ENCODE assay signal across 22 cellular contexts in the genomic region with DNA sequence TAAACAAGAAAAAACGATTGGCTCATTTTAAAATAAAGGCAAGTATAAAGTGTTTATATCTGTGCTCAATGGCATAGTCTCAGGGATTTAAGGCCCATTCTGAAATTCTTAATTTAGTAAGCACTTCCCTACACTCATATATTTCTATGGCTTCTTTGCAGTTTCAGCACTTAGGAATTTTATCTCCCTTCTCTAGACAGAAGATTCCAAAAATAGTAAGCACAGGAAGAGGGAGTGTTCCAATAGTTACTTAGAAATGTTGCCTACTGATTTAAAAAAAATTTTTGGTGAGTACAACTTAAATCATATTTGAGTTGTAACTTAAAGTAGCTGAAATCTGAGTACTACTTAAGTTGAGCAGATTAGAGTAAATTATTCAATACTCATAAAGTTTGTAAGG. TPM values are rescaled to one million over a fixed set of nuclear protein-coding genes. Genes with fewer than 3 reads are reported as not detected.
DNase-seq lines count a peak whose midpoint lies in the region; ATAC-seq and TF ChIP-seq lines count a peak whose summit lies in the region.
"Had no signal": no experiment of that assay in that cellular context is flagged by ENCODE, and none has a peak within 500 bp of the region (broad histone marks: within the 10 kb centered on the region; RNA-seq: fewer than 3 reads in every experiment).

No MANE protein-coding gene starts in this region.

- no peaks in the 10 kb centered on the region for H3K27me3 ChIP-seq in GM23248 (replicated peaks; ENCODE audit: insufficient read depth)
- H3K27me3 ChIP-seq in WERI-Rb-1 (ENCODE audit: insufficient read depth, low read depth, severe bottlenecking), result no peaks in the 10 kb centered on the region
- H3K27me3 ChIP-seq: gastroesophageal sphincter, right lobe of liver, suprapubic skin, uterus had no signal

- H4K20me1 ChIP-seq in GM23248 (ENCODE audit: insufficient read depth), result no peaks in the 10 kb centered on the region

- H3K4me2 ChIP-seq in GM23248 (ENCODE audit: unreplicated experiment), result peak overlapping the region; percentile 26
- H3K4me2 ChIP-seq: KMS-11 had no signal

- DNase-seq in AG04449 (ENCODE audit: low read depth, low spot score), result peak; percentile 44
- DNase-seq in GM23248, result peak; percentile 55
- no peak for DNase-seq in WERI-Rb-1
- DNase-seq in fibroblast of villous mesenchyme (ENCODE audit: low read depth), result peak; percentile 17
- DNase-seq in NCI-H1092 (lab: John Stamatoyannopoulos, UW), result no peak
- no peak for DNase-seq in NCI-H1105 (lab: John Stamatoyannopoulos, UW)
- DNase-seq: activated CD4-positive, alpha-beta T cell treated with anti-CD3 and anti-CD28 coated beads for 48 hours; activated CD8-positive, alpha-beta memory T cell treated with anti-CD3 and anti-CD28 coated beads, Interleukin-2, amount 10 ng/mL, durations not matched to agents 7 days and 5 days; CD4-positive, alpha-beta memory T cell; DMS153; NCI-H526 treated with DMSO at 0.1 percent for 48 hours; right lobe of liver; Right ventricle myocardium superior; uterus had no signal

- H3K27ac ChIP-seq in GM23248, result no peak overlapping the region
- peak overlapping the region; percentile 39 for H3K27ac ChIP-seq in WERI-Rb-1
- H3K27ac ChIP-seq: epithelial cell of prostate, gastroesophageal sphincter, KMS-11, right lobe of liver, suprapubic skin, uterus had no signal

- H3K9me2 ChIP-seq in GM23248 (ENCODE audit: insufficient read depth), result no peaks in the 10 kb centered on the region

- no peak overlapping the region for H2AFZ ChIP-seq in GM23248

- WGBS in GM23248 (ENCODE audit: low coverage in 1 of 2, low lambda C conversion rate in 2 of 2, missing lambda C conversion rate in 2 of 2), 2 experiments, result 43 to 60% methylated on average over 1 of the region's 1 CpG

- POLR2A ChIA-PET in AG04449 (lab: Yijun Ruan, JAX), result no interaction called here

- H3K36me3 ChIP-seq in GM23248 (ENCODE audit: low read depth) (0 out of 2 replicates have a peak, but pooled peaks cover under 1% of the 10 kb centered on the region), WERI-Rb-1 (no peaks in the 10 kb centered on the region)
- H3K36me3 ChIP-seq: right lobe of liver, suprapubic skin, uterus had no signal

- no peaks in the 10 kb centered on the region for H3K79me2 ChIP-seq in GM23248 (ENCODE audit: insufficient read depth)

- no peak overlapping the region for H3K9ac ChIP-seq in GM23248
- H3K9ac ChIP-seq: KMS-11 had no signal

- in situ Hi-C loops in GM23248 (cut with MboI), result no loop called here

- no peak overlapping the region for H3K4me3 ChIP-seq in AG04449 (ENCODE audit: low read depth, low read length)
- no peak overlapping the region for H3K4me3 ChIP-seq in GM23248
- H3K4me3 ChIP-seq in WERI-Rb-1 (ENCODE audit: low read depth, low read length), result no peak overlapping the region
- no peak overlapping the region for H3K4me3 ChIP-seq in fibroblast of villous mesenchyme (ENCODE audit: low read depth, low read length)
- H3K4me3 ChIP-seq: gastroesophageal sphincter, right lobe of liver, suprapubic skin, uterus had no signal

- H3K4me1 ChIP-seq in GM23248 (ENCODE audit: insufficient read depth), result peaks cover 11% of the 10 kb centered on the region
- H3K4me1 ChIP-seq: gastroesophageal sphincter, right lobe of liver, suprapubic skin, uterus had no signal

- CTCF ChIA-PET in AG04449 (lab: Yijun Ruan, JAX), result no interaction called here

- H3F3A ChIP-seq in GM23248 (ENCODE audit: insufficient read depth), result peaks cover 24% of the 10 kb centered on the region; the same call in 1 of the 2 replicates

- no peaks in the 10 kb centered on the region for H3K9me3 ChIP-seq in GM23248 (ENCODE audit: low read depth)
- H3K9me3 ChIP-seq in WERI-Rb-1 (ENCODE audit: severe bottlenecking), result no peaks in the 10 kb centered on the region
- H3K9me3 ChIP-seq: gastroesophageal sphincter, right lobe of liver, suprapubic skin, uterus had no signal

- TF ChIP-seq CTCF in AG04449 (IDR thresholded peaks at IDR 0.05; ENCODE audit: insufficient read depth, low read length, missing control alignments) (no peak), WERI-Rb-1 (IDR thresholded peaks at IDR 0.05; ENCODE audit: low read depth, low read length) (no peak), fibroblast of villous mesenchyme (IDR thresholded peaks at IDR 0.05; ENCODE audit: insufficient read depth, low read depth, low read length) (no peak)

- ATAC-seq in HG02623 (IDR thresholded peaks at IDR 0.05; ENCODE audit: unreplicated experiment), result no peak
- ATAC-seq in GM19023 (IDR thresholded peaks at IDR 0.05; ENCODE audit: unreplicated experiment), result no peak
- ATAC-seq: activated CD8-positive, alpha-beta memory T cell treated with anti-CD3 and anti-CD28 coated beads, Interleukin-2, amount 10 ng/mL, durations not matched to agents 7 days and 5 days; activated naive CD4-positive, alpha-beta T cell treated with anti-CD3 and anti-CD28 coated beads, Interleukin-2, amount 50 U/mL, for 72 hours; gastroesophageal sphincter; natural killer cell treated with Interleukin-12 subunit alpha and Interleukin-12 subunit beta and Interleukin-15 and Interleukin-18, amount 100 ng/mL, for 72 hours; right lobe of liver had no signal

RNA-seq across cellular contexts. Expression of a gene that starts 19.8 kb away (rescaled TPM):
- not detected in 2 replicates for total RNA-seq in GM23248 (2014; rRNA removed; shearing (Covaris generic))
- not detected in 2 replicates for polyA plus RNA-seq in GM23248 (2016; fragmentation: Nextera tagmentation; extraction: Ambion mirVana)
- not detected in 2 replicates for total RNA-seq in fibroblast of villous mesenchyme
- total RNA-seq: activated CD8-positive, alpha-beta memory T cell treated with anti-CD3 and anti-CD28 coated beads, Interleukin-2, amount 10 ng/mL, durations not matched to agents 7 days and 5 days; CD4-positive, alpha-beta memory T cell; natural killer cell treated with Interleukin-12 subunit alpha and Interleukin-12 subunit beta and Interleukin-15 and Interleukin-18, amount 100 ng/mL, for 72 hours; right lobe of liver; Right ventricle myocardium superior; suprapubic skin had no signal
- polyA plus RNA-seq: CD4-positive, alpha-beta memory T cell had no signal

Comparison
In these comparisons a context has a peak if more than half of its experiments do, and no peak if none do; other contexts are left out.
1. DNase-seq: peak in AG04449 (single experiment), GM23248 (single experiment) and fibroblast of villous mesenchyme (single experiment); none in WERI-Rb-1 (single experiment), NCI-H1092 (single experiment) and NCI-H1105 (single experiment).